ENCODE assay signal across 1 cellular context in genomic region chr12:75982974-75983660, GRCh38.
TF ChIP-seq lines count a peak whose summit lies in the region.

No MANE protein-coding gene starts in this region.

TF ChIP-seq in A549, 52 proteins besides CTCF, POLR2A, EP300 and RAD21 (continued from another document):
- TF ChIP-seq ATOH8 (CRISPR knock-in tag; IDR thresholded peaks at IDR 0.05; ENCODE audit: low read depth): no peak
- no peak for TF ChIP-seq ELK1 (IDR thresholded peaks at IDR 0.05; ENCODE audit: low read depth, low read length)
- TF ChIP-seq ZNF302 (CRISPR knock-in tag; IDR thresholded peaks at IDR 0.05): no peak
- TF ChIP-seq ZC3H11A (IDR thresholded peaks at IDR 0.05): no peak
- TF ChIP-seq USF2 (IDR thresholded peaks at IDR 0.05): no peak
